ENCODE assay signal across 26 cellular contexts in the genomic region with DNA sequence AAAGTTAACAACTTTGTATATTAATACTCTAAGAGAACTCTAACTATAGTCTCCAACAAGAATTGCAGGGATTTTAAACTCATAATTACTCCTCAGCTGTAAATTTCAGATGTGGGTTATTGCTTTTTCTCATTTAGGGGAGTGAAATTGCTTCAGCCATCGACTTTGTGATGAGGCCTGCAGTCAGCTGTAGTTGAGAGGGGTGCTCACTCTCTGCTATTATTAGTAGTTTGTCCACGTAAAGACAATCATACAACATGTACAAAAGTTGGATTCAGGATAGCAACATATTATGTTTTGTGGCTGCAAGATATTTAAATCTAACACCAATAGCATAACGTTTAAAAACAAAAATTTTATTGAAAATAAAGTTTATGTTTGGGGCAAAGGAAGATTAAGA.
"Had no signal": no experiment of that assay in that cellular context is flagged by ENCODE, and none has a peak within 500 bp of the region (broad histone marks: within the 10 kb centered on the region; RNA-seq: fewer than 3 reads in every experiment).

No MANE protein-coding gene starts in this region.

- DNase-seq: activated CD4-positive, alpha-beta T cell treated with anti-CD3 and anti-CD28 coated beads for 1 hour; activated CD4-positive, alpha-beta T cell treated with anti-CD3 and anti-CD28 coated beads, Interleukin-2, amount 10 ng/mL, durations not matched to agents 24 days and 14 days; activated CD4-positive, alpha-beta T cell treated with anti-CD3 and anti-CD28 coated beads, Interleukin-2, amount 50 U/mL, for 48 hours; activated CD8-positive, alpha-beta memory T cell treated with anti-CD3 and anti-CD28 coated beads, Interleukin-2, amount 10 ng/mL, durations not matched to agents 7 days and 5 days; activated effector memory CD4-positive, alpha-beta T cell treated with Interleukin-2 at 50 U/mL for 16 hours; activated naive CD4-positive, alpha-beta T cell treated with Interleukin-2 at 50 U/mL for 16 hours; activated naive CD8-positive, alpha-beta T cell treated with anti-CD3 and anti-CD28 coated beads, Interleukin-2, amount 50 U/mL, for 24 hours; activated T-cell treated with anti-CD3 and anti-CD28 coated beads, Interleukin-2, amount 50 U/mL, for 24 hours; amygdala; brain microvascular endothelial cell; caudate nucleus; Karpas-422; MM.1S; NCI-H1105; NCI-H1436; NCI-H187; NCI-H2081; NCI-H510A treated with DMSO at 0.1 percent for 48 hours; NK-92 treated with Interleukin-12 subunit alpha and Interleukin-12 subunit beta, amount 100 ng/mL, for 24 hours; PC-9; SIG-M5; T-helper 17 cell; T-helper 9 cell had no signal

- H2AFZ ChIP-seq: PC-9 had no signal

- H3K36me3 Mint-ChIP-seq: activated naive CD4-positive, alpha-beta T cell treated with anti-CD3 and anti-CD28 coated beads, Interleukin-2, amount 50 U/mL, for 72 hours; WTC11 had no signal

- H3K4me2 ChIP-seq: PC-9 had no signal

- H3K36me3 ChIP-seq: brain microvascular endothelial cell had no signal

- ATAC-seq: activated CD8-positive, alpha-beta memory T cell treated with anti-CD3 and anti-CD28 coated beads, Interleukin-2, amount 10 ng/mL, durations not matched to agents 7 days and 5 days; activated naive CD4-positive, alpha-beta T cell treated with anti-CD3 and anti-CD28 coated beads, Interleukin-2, amount 50 U/mL, for 72 hours; activated naive CD8-positive, alpha-beta T cell treated with anti-CD3 and anti-CD28 coated beads, Interleukin-2, amount 50 U/mL, for 24 hours; T-helper 17 cell; WTC11 had no signal

- H3K4me3 Mint-ChIP-seq: activated CD4-positive, alpha-beta T cell treated with anti-CD3 and anti-CD28 coated beads, Interleukin-2, amount 10 ng/mL, durations not matched to agents 24 days and 14 days; activated CD8-positive, alpha-beta memory T cell treated with anti-CD3 and anti-CD28 coated beads, Interleukin-2, amount 10 ng/mL, durations not matched to agents 7 days and 5 days; activated naive CD8-positive, alpha-beta T cell treated with anti-CD3 and anti-CD28 coated beads, Interleukin-2, amount 50 U/mL, for 24 hours; activated T-cell treated with anti-CD3 and anti-CD28 coated beads, Interleukin-2, amount 50 U/mL, for 24 hours; activated T-helper 1 cell treated with anti-CD3 and anti-CD28 coated beads, Interleukin-12 subunit alpha, Interleukin-12 subunit beta, Interleukin-2, Interleukin-4 antibody, amounts not matched to agents 30 ng/mL and 10 ng/mL and 1 ng/mL, durations not matched to agents 14 hours and 24 hours and 36 hours; T-helper 17 cell; WTC11 had no signal

- H3K27me3 Mint-ChIP-seq: activated CD4-positive, alpha-beta T cell treated with anti-CD3 and anti-CD28 coated beads, Interleukin-2, amount 10 ng/mL, durations not matched to agents 24 days and 14 days; activated CD8-positive, alpha-beta memory T cell treated with anti-CD3 and anti-CD28 coated beads, Interleukin-2, amount 10 ng/mL, durations not matched to agents 7 days and 5 days; activated naive CD8-positive, alpha-beta T cell treated with anti-CD3 and anti-CD28 coated beads, Interleukin-2, amount 50 U/mL, for 24 hours; activated T-cell treated with anti-CD3 and anti-CD28 coated beads, Interleukin-2, amount 50 U/mL, for 24 hours; T-helper 17 cell had no signal

- H3K27ac ChIP-seq: brain microvascular endothelial cell, PC-9 had no signal

- H3K27ac Mint-ChIP-seq: activated CD4-positive, alpha-beta T cell treated with anti-CD3 and anti-CD28 coated beads, Interleukin-2, amount 10 ng/mL, durations not matched to agents 24 days and 14 days; activated CD8-positive, alpha-beta memory T cell treated with anti-CD3 and anti-CD28 coated beads, Interleukin-2, amount 10 ng/mL, durations not matched to agents 7 days and 5 days; activated naive CD4-positive, alpha-beta T cell treated with anti-CD3 and anti-CD28 coated beads, Interleukin-2, amount 50 U/mL, for 72 hours; activated naive CD8-positive, alpha-beta T cell treated with anti-CD3 and anti-CD28 coated beads, Interleukin-2, amount 50 U/mL, for 24 hours; activated T-cell treated with anti-CD3 and anti-CD28 coated beads, Interleukin-2, amount 50 U/mL, for 24 hours; activated T-helper 1 cell treated with anti-CD3 and anti-CD28 coated beads, Interleukin-12 subunit alpha, Interleukin-12 subunit beta, Interleukin-2, Interleukin-4 antibody, amounts not matched to agents 30 ng/mL and 10 ng/mL and 1 ng/mL, durations not matched to agents 14 hours and 24 hours and 36 hours; T-helper 17 cell; WTC11 had no signal

- H3K4me3 ChIP-seq: PC-9 had no signal

- H3K4me1 Mint-ChIP-seq: activated CD4-positive, alpha-beta T cell treated with anti-CD3 and anti-CD28 coated beads, Interleukin-2, amount 10 ng/mL, durations not matched to agents 24 days and 14 days; T-helper 17 cell had no signal

- H3K9me3 Mint-ChIP-seq: activated CD4-positive, alpha-beta T cell treated with anti-CD3 and anti-CD28 coated beads, Interleukin-2, amount 10 ng/mL, durations not matched to agents 24 days and 14 days; activated T-cell treated with anti-CD3 and anti-CD28 coated beads, Interleukin-2, amount 50 U/mL, for 24 hours; activated T-helper 1 cell treated with anti-CD3 and anti-CD28 coated beads, Interleukin-12 subunit alpha, Interleukin-12 subunit beta, Interleukin-2, Interleukin-4 antibody, amounts not matched to agents 30 ng/mL and 10 ng/mL and 1 ng/mL, durations not matched to agents 14 hours and 24 hours and 36 hours; WTC11 had no signal

- H3K27me3 ChIP-seq: brain microvascular endothelial cell had no signal
